16 cellular contexts compared by ENCODE assay signal in genomic region chr12:124780336-124780735, GRCh38.
DNase-seq lines count a peak whose midpoint lies in the region; ATAC-seq, FAIRE-seq and TF ChIP-seq lines count a peak whose summit lies in the region.
"Had no signal": no experiment of that assay in that cellular context is flagged by ENCODE, and none has a peak within 500 bp of the region (broad histone marks: within the 10 kb centered on the region; RNA-seq: fewer than 3 reads in every experiment).

No MANE protein-coding gene starts in this region.

- H3K36me3 Mint-ChIP-seq in GM23338 (ENCODE audit: low read depth) = peaks cover 8% of the 10 kb centered on the region

- H3K79me2 ChIP-seq in HepG2 (ENCODE audit: insufficient read depth, low read length) (no peaks in the 10 kb centered on the region), GM23338 (replicated peaks; ENCODE audit: insufficient read depth) (no peaks in the 10 kb centered on the region), GM12878 (ENCODE audit: control insufficient read depth, insufficient read depth, low read length) (no peaks in the 10 kb centered on the region)

- H3K9me3 ChIP-seq in HepG2 (ENCODE audit: low read length) (no peaks in the 10 kb centered on the region), right lobe of liver (no peaks in the 10 kb centered on the region), GM12878 (replicated peaks; ENCODE audit: control insufficient read depth, insufficient read depth, low read length) (no peaks in the 10 kb centered on the region; the same call in 1 of the 3 replicates)
- H3K9me3 ChIP-seq: MG63 had no signal

- peaks cover 16 to 29% of the 10 kb centered on the region in 2 experiments; a peak in 4 of 5 replicates for H3K36me3 ChIP-seq in HepG2 (replicated peaks in 1 of 2; ENCODE audit: control insufficient read depth in 1 of 2, insufficient read depth in 2 of 2, low read length in 2 of 2)
- peaks cover 0 to 33% (median 8%) of the 10 kb centered on the region in 4 donors for H3K36me3 ChIP-seq in right lobe of liver
- H3K36me3 ChIP-seq in GM23338 (ENCODE audit: insufficient read depth) = 0 out of 2 replicates have a peak, but pooled peaks cover 2% of the 10 kb centered on the region
- peaks cover 12 to 25% of the 10 kb centered on the region in 2 experiments; a peak in 3 of 4 replicates for H3K36me3 ChIP-seq in GM12878 (ENCODE audit: control insufficient read depth in 2 of 2, insufficient read depth in 2 of 2, low read length in 1 of 2)

- WGBS in HepG2 (ENCODE audit: low lambda C conversion rate) = 95% methylated on average over 3 of the region's 3 CpGs
- WGBS in right lobe of liver (ENCODE audit: insufficient coverage, low coverage, low lambda C conversion rate, missing lambda C conversion rate) = no CpG with 5 or more reads among the region's 3 CpGs
- 100% methylated on average over 3 of the region's 3 CpGs for WGBS in GM12878 (ENCODE audit: insufficient coverage, insufficient replicate concordance, low lambda C conversion rate, missing lambda C conversion rate)

- H4K20me1 ChIP-seq in HepG2 (ENCODE audit: insufficient read depth, low read length) = no peaks in the 10 kb centered on the region
- H4K20me1 ChIP-seq in GM23338 (replicated peaks; ENCODE audit: insufficient read depth) = no peaks in the 10 kb centered on the region; the same call in 1 of the 2 replicates
- H4K20me1 ChIP-seq in GM12878 (ENCODE audit: control insufficient read depth, insufficient read depth) = no peaks in the 10 kb centered on the region

- DNase-seq in HepG2 (ENCODE audit: low spot score) = no peak
- no peak for DNase-seq in right lobe of liver
- DNase-seq in GM23338 (ENCODE audit: low spot score) = peak; percentile 18
- DNase-seq in GM12878 (ENCODE audit: low read depth, low spot score) = no peak
- no peak for DNase-seq in NCI-H510A (lab: John Stamatoyannopoulos, UW)
- DNase-seq in pons (ENCODE audit: low spot score) = no peak
- no peak for DNase-seq in HuH-7.5 (ENCODE audit: low spot score)
- DNase-seq: CD4-positive, alpha-beta T cell; IMR-90; Karpas-422; MG63; NCI-H1092; NCI-H2227 treated with DMSO at 0.1 percent for 48 hours; NCI-H526 treated with DMSO at 0.1 percent for 48 hours had no signal

- H2AFZ ChIP-seq in HepG2 (ENCODE audit: low read length) = no peak overlapping the region
- no peak overlapping the region for H2AFZ ChIP-seq in GM23338
- H2AFZ ChIP-seq in GM12878 (ENCODE audit: control insufficient read depth, low read depth, low read length) = no peak overlapping the region

- CTCF ChIA-PET in HepG2 (lab: Yijun Ruan, JAX; ENCODE audit: low intra/inter-chr PET ratio, low total read pairs) (no interaction called here), GM12878 (lab: Yijun Ruan, JAX) (interaction anchor here (1.4 to 2.2 kb wide), 2 partner anchors 15 to 127 kb away, joined by 4 to 10 read pairs; no protein-coding TSS in a partner anchor)

- H3K4me2 ChIP-seq in HepG2 (ENCODE audit: low read depth, low read length) (no peak overlapping the region), GM23338 (no peak overlapping the region), GM12878 (ENCODE audit: control insufficient read depth, insufficient read depth) (peak overlapping the region; percentile 20; the same call in 1 of the 2 replicates)

- ATAC-seq in HepG2 (no peak), right lobe of liver (no peak), GM23338 (peak; percentile 33; the same call in 2 of the 3 replicates), GM12878 (peak; percentile 12; the same call in 2 of the 3 replicates)
- ATAC-seq: Right ventricle myocardium inferior had no signal

- RAD21 ChIA-PET in GM12878 (lab: Charles Lee; ENCODE audit: unreplicated experiment) = interaction anchor here (0.6 to 1.2 kb wide), 2 partner anchors 17 to 139 kb away, joined by 3 read pairs; no protein-coding TSS in a partner anchor

- no peak for TF ChIP-seq EP300 in HepG2 (IDR thresholded peaks at IDR 0.05; ENCODE audit: low read depth in 2 of 2, low read length in 2 of 2)
- no peak for TF ChIP-seq EP300 in HepG2 (CRISPR knock-in tag; IDR thresholded peaks at IDR 0.05; ENCODE audit: borderline replicate concordance)
- no peak for TF ChIP-seq EP300 in GM12878 (IDR thresholded peaks at IDR 0.05; ENCODE audit: borderline replicate concordance in 1 of 2, control insufficient read depth in 1 of 2, low read depth in 2 of 2, low read length in 2 of 2)

- H3F3A ChIP-seq in GM23338 (replicated peaks; ENCODE audit: low read depth) = no peaks in the 10 kb centered on the region

- no peak overlapping the region for H3K27ac Mint-ChIP-seq in GM23338
- H3K27ac Mint-ChIP-seq: CD4-positive, alpha-beta T cell had no signal

- SMC1A ChIA-PET in GM12878 (lab: Charles Lee; ENCODE audit: uncharacterized antibody, unreplicated experiment) = interaction anchor here (0.9 kb wide), 1 partner anchor 216 kb away, joined by 3 read pairs; no protein-coding TSS in a partner anchor

- no peak overlapping the region for H3K4me3 Mint-ChIP-seq in GM23338
- H3K4me3 Mint-ChIP-seq: CD4-positive, alpha-beta T cell had no signal

- no peak overlapping the region for H3K4me3 ChIP-seq in HepG2 (replicated peaks in 1 of 3; ENCODE audit: insufficient read depth in 1 of 3, low read depth in 2 of 3, low read length in 3 of 3)
- no peak overlapping the region for H3K4me3 ChIP-seq in right lobe of liver
- no peak overlapping the region for H3K4me3 ChIP-seq in GM23338
- H3K4me3 ChIP-seq in GM12878 = no peak overlapping the region
- H3K4me3 ChIP-seq: MG63, SK-N-MC had no signal

- H3K9me3 Mint-ChIP-seq in GM23338 = no peaks in the 10 kb centered on the region
- H3K9me3 Mint-ChIP-seq: CD4-positive, alpha-beta T cell had no signal

- no peak for TF ChIP-seq POLR2A in HepG2 (IDR thresholded peaks at IDR 0.05; ENCODE audit: insufficient read depth in 1 of 2, low read depth in 2 of 2, low read length in 2 of 2)
- TF ChIP-seq POLR2A in right lobe of liver (IDR thresholded peaks at IDR 0.05) = no peak
- no peak for TF ChIP-seq POLR2A in GM12878 (IDR thresholded peaks at IDR 0.05; ENCODE audit: low read depth, low read length)

- H3K27me3 ChIP-seq in HepG2 (ENCODE audit: control insufficient read depth in 1 of 2, insufficient read depth in 2 of 2, low read length in 2 of 2) (no peaks in the 10 kb centered on the region), right lobe of liver (no peaks in the 10 kb centered on the region), GM23338 (ENCODE audit: insufficient read depth) (no peaks in the 10 kb centered on the region), GM12878 (replicated peaks in 1 of 2; ENCODE audit: control insufficient read depth in 2 of 2, insufficient read depth in 2 of 2, low read length in 1 of 2) (no peaks in the 10 kb centered on the region)
- H3K27me3 ChIP-seq: MG63 had no signal

- FAIRE-seq in HepG2 (lab: Jason Lieb, UNC) (no peak), GM12878 (lab: Jason Lieb, UNC) (no peak)

- H3K4me1 Mint-ChIP-seq in GM23338 = peaks cover 14% of the 10 kb centered on the region

- in situ Hi-C loops in HepG2 (cut with HindIII; ENCODE audit: extremely low pct_ligation_motif_present, low pct_unique_long_range_greater_than_20kb) (no loop called here), GM12878 (cut with MboI) (no loop called here)

- BruUV-seq in HepG2 (replicated peaks; lab: Mats Ljungman, UMichigan) (no TSS peak), GM12878 (replicated peaks; lab: Mats Ljungman, UMichigan) (no TSS peak)

- TF ChIP-seq CTCF in HepG2 (CRISPR knock-in tag; IDR thresholded peaks at IDR 0.05) = 0 out of 2 replicates have a peak, but pooled peaks have one; percentile 29
- TF ChIP-seq CTCF in right lobe of liver (IDR thresholded peaks at IDR 0.05) = no peak
- peak in 1 of 2 experiments; percentile 50; a peak in 3 of 4 replicates for TF ChIP-seq CTCF in GM23338 (conservative IDR thresholded peaks at IDR 0.05; ENCODE audit: low read depth in 2 of 2)
- TF ChIP-seq CTCF in GM12878 (IDR thresholded peaks at IDR 0.05 in 2 of 3, conservative IDR thresholded peaks at IDR 0.05 in 1 of 3; ENCODE audit: control insufficient read depth in 2 of 3, extremely low read depth in 1 of 3, insufficient read depth in 1 of 3, low read depth in 3 of 3, low read length in 3 of 3) = no peak

- H3K9me2 ChIP-seq in GM23338 (ENCODE audit: insufficient read depth) = no peaks in the 10 kb centered on the region

- peaks cover 5% of the 10 kb centered on the region for H3K27me3 Mint-ChIP-seq in GM23338 (ENCODE audit: insufficient read depth, low read depth, poor library complexity)
- H3K27me3 Mint-ChIP-seq: CD4-positive, alpha-beta T cell had no signal

- H3K27ac ChIP-seq in HepG2 (ENCODE audit: extremely low read length, insufficient read depth, low read length) = no peak overlapping the region
- no peak overlapping the region for H3K27ac ChIP-seq in right lobe of liver
- H3K27ac ChIP-seq in GM23338 (ENCODE audit: low read depth) = no peak overlapping the region
- H3K27ac ChIP-seq in GM12878 (ENCODE audit: control insufficient read depth, insufficient read depth) = peak overlapping the region; percentile 71
- H3K27ac ChIP-seq: SK-N-MC had no signal

- no peak overlapping the region for H3K9ac ChIP-seq in HepG2 (ENCODE audit: insufficient read depth, low read depth, low read length)
- H3K9ac ChIP-seq in GM12878 (ENCODE audit: control insufficient read depth, insufficient read depth, low read length) = peak overlapping the region; percentile 21; the same call in 1 of the 2 replicates

- H3K4me1 ChIP-seq in HepG2 (ENCODE audit: insufficient read depth, low read length) = peaks cover 47% of the 10 kb centered on the region
- H3K4me1 ChIP-seq in right lobe of liver = peaks cover 0 to 25% (median 11%) of the 10 kb centered on the region in 4 donors
- no peaks in the 10 kb centered on the region for H3K4me1 ChIP-seq in GM23338 (ENCODE audit: insufficient read depth)
- peaks cover 39% of the 10 kb centered on the region for H3K4me1 ChIP-seq in GM12878 (ENCODE audit: control insufficient read depth, insufficient read depth, low read length)

- POLR2A ChIA-PET in HepG2 (lab: Yijun Ruan, JAX) = interaction anchor here (1.0 to 1.1 kb wide), 2 partner anchors 48 to 126 kb away, joined by 3 read pairs; no protein-coding TSS in a partner anchor
- POLR2A ChIA-PET in GM12878 (lab: Charles Lee) = no interaction called here

- TF ChIP-seq RAD21 in HepG2 (CRISPR knock-in tag; IDR thresholded peaks at IDR 0.05) (no peak), GM12878 (IDR thresholded peaks at IDR 0.05; ENCODE audit: insufficient read depth, low read depth, low read length) (no peak)

- intact Hi-C loops in HepG2 (cut with micrococcal nuclease; ENCODE audit: unreplicated experiment) (no loop called here), right lobe of liver (cut with DNase I) (loop anchor here in 1 of 2 donors (10.0 kb wide), 1 partner anchor 114 kb away; no protein-coding TSS in a partner anchor), GM12878 (cut with micrococcal nuclease; ENCODE audit: unreplicated experiment) (no loop called here)

TF ChIP-seq in HepG2, 621 proteins besides CTCF, POLR2A, EP300 and RAD21 (continues in another document):
- no peak for TF ChIP-seq ZNF496 (CRISPR knock-in tag; IDR thresholded peaks at IDR 0.05; ENCODE audit: insufficient replicate concordance)
- no peak for TF ChIP-seq MYNN (CRISPR knock-in tag; IDR thresholded peaks at IDR 0.05; ENCODE audit: low read depth)

TF ChIP-seq in GM12878, 131 proteins besides CTCF, POLR2A, EP300 and RAD21 (continues in another document):
- TF ChIP-seq TBL1XR1 (IDR thresholded peaks at IDR 0.05; ENCODE audit: low read depth, low read length) (no peak), ZBED1 (IDR thresholded peaks at IDR 0.05; ENCODE audit: borderline replicate concordance) (no peak), POLR2AphosphoS2 (IDR thresholded peaks at IDR 0.05; ENCODE audit: low read depth, low read length) (no peak)

Comparison
In these comparisons a context has a peak if more than half of its experiments do, and no peak if none do; other contexts are left out.
1. ATAC-seq: peak in GM23338 (single experiment) and GM12878 (single experiment); none in HepG2 (single experiment) and right lobe of liver (0 of 4).
2. Of the 75 proteins assayed by ChIP-seq in both HepG2 and GM12878: peak only in HepG2: CTCF; only in GM12878: none; in both: none; in neither: 74.